Comparison of ENCODE assay signal across 15 cellular contexts in genomic region chr9:91845839-91846238, GRCh38.
"Had no signal": no experiment of that assay in that cellular context is flagged by ENCODE, and none has a peak within 500 bp of the region (broad histone marks: within the 10 kb centered on the region; RNA-seq: fewer than 3 reads in every experiment).

No MANE protein-coding gene starts in this region.

- ATAC-seq: gastroesophageal sphincter, left lobe of liver had no signal

- H3K4me3 Mint-ChIP-seq: activated naive CD4-positive, alpha-beta T cell treated with anti-CD3 and anti-CD28 coated beads, Interleukin-2, amount 10 ng/mL, durations not matched to agents 7 days and 5 days; activated T-cell treated with anti-CD3 and anti-CD28 coated beads, Interleukin-2, amount 50 U/mL, for 24 hours had no signal

- H3K36me3 ChIP-seq: gastroesophageal sphincter, neutrophil had no signal

- H3K27ac Mint-ChIP-seq: activated naive CD4-positive, alpha-beta T cell treated with anti-CD3 and anti-CD28 coated beads, Interleukin-2, amount 10 ng/mL, durations not matched to agents 7 days and 5 days; activated T-cell treated with anti-CD3 and anti-CD28 coated beads, Interleukin-2, amount 50 U/mL, for 24 hours had no signal

- DNase-seq: activated CD4-positive, alpha-beta T cell treated with anti-CD3 and anti-CD28 coated beads, Interleukin-2, amount 50 U/mL, for 48 hours; activated CD4-positive, CD25-positive, alpha-beta regulatory T cell treated with anti-CD3 and anti-CD28 coated beads, Interleukin-2, amount 50 U/mL, for 72 hours; activated naive CD4-positive, alpha-beta T cell treated with anti-CD3 and anti-CD28 coated beads, Interleukin-2, amount 10 ng/mL, durations not matched to agents 7 days and 5 days; activated T-cell treated with anti-CD3 and anti-CD28 coated beads, Interleukin-2, amount 50 U/mL, for 24 hours; islet precursor cell; retina; stimulated activated CD4-positive, alpha-beta T cell treated with anti-CD3 and anti-CD28 coated beads, Interleukin-15, amount 100 ng/mL, for 24 hours; stimulated activated CD4-positive, alpha-beta T cell treated with anti-CD3 and anti-CD28 coated beads, Interleukin-4, amount 100 ng/mL, for 1 hour; stimulated activated naive CD4-positive, alpha-beta T cell; substantia nigra; T-helper 9 cell; trophoblast cell had no signal

- H3K27ac ChIP-seq: neutrophil had no signal

- H3K9me3 Mint-ChIP-seq: activated naive CD4-positive, alpha-beta T cell treated with anti-CD3 and anti-CD28 coated beads, Interleukin-2, amount 10 ng/mL, durations not matched to agents 7 days and 5 days; activated T-cell treated with anti-CD3 and anti-CD28 coated beads, Interleukin-2, amount 50 U/mL, for 24 hours had no signal

- H3K9me3 ChIP-seq: gastroesophageal sphincter, neutrophil had no signal

- H3K4me3 ChIP-seq: gastroesophageal sphincter had no signal

- H3K36me3 Mint-ChIP-seq: activated naive CD4-positive, alpha-beta T cell treated with anti-CD3 and anti-CD28 coated beads, Interleukin-2, amount 10 ng/mL, durations not matched to agents 7 days and 5 days had no signal

- H3K27me3 ChIP-seq: gastroesophageal sphincter had no signal
